Comparison of ENCODE assay signal across 8 cellular contexts in genomic region chr21:45364464-45365185, GRCh38. TPM values are rescaled to one million over a fixed set of nuclear protein-coding genes. Genes with fewer than 3 reads are reported as not detected.
DNase-seq lines count a peak whose midpoint lies in the region; ATAC-seq and TF ChIP-seq lines count a peak whose summit lies in the region.

No MANE protein-coding gene starts in this region.

- no peak overlapping the region for H3K4me3 Mint-ChIP-seq in immature natural killer cell
- no peak overlapping the region for H3K4me3 Mint-ChIP-seq in T-cell

- no peak for DNase-seq in AG09309 (ENCODE audit: low read depth)
- DNase-seq in Panc1 (ENCODE audit: low read depth, low spot score), result no peak
- no peak for DNase-seq in esophagus squamous epithelium (lab: John Stamatoyannopoulos, UW)
- no peak for DNase-seq in omental fat pad (ENCODE audit: low spot score)
- no peak for DNase-seq in immature natural killer cell
- DNase-seq in T-cell, result no peak
- no peak for DNase-seq in activated naive CD4-positive, alpha-beta T cell treated with Interleukin-2 at 50 U/mL for 16 hours

- in situ Hi-C loops in Panc1 (cut with HindIII; ENCODE audit: low pct_unique_long_range_greater_than_20kb, low sequenced_read_pairs), result no loop called here

- H3K4me3 ChIP-seq in AG09309 (ENCODE audit: control insufficient read depth, low read depth, low read length) (peak overlapping the region; percentile 10), Panc1 (ENCODE audit: low read depth in 2 of 2, low read length in 2 of 2) (no peak overlapping the region), esophagus squamous epithelium (peak overlapping the region in 2 of 4 donors; percentile 15 to 51)

- ATAC-seq in Panc1 (peak; percentile 62), omental fat pad (ENCODE audit: low FRiP score) (peak; percentile 1), T-cell (replicated peaks in 1 of 4) (no peak), GM18498 (IDR thresholded peaks at IDR 0.05; ENCODE audit: unreplicated experiment) (no peak)

- H3K27ac Mint-ChIP-seq in immature natural killer cell, result no peak overlapping the region
- H3K27ac Mint-ChIP-seq in T-cell, result no peak overlapping the region

- no TSS peak for BruUV-seq in Panc1 (replicated peaks; lab: Mats Ljungman, UMichigan)

- peak overlapping the region; percentile 93 for H3K27ac ChIP-seq in Panc1 (ENCODE audit: low read length)
- peak overlapping the region; percentile 83 to 95 (median 88) for H3K27ac ChIP-seq in esophagus squamous epithelium

- H3K4me1 ChIP-seq in Panc1 (ENCODE audit: control insufficient read depth, insufficient read depth, low read length) (peaks cover 64% of the 10 kb centered on the region), esophagus squamous epithelium (peaks cover 17 to 46% (median 29%) of the 10 kb centered on the region in 3 donors)

- intact Hi-C loops in Panc1 (cut with micrococcal nuclease; ENCODE audit: unreplicated experiment) (no loop called here), esophagus squamous epithelium (cut with DNase I) (no loop called here)

- H3K36me3 ChIP-seq in Panc1 (ENCODE audit: control insufficient read depth, insufficient read depth, low read length), result no peaks in the 10 kb centered on the region
- H3K36me3 ChIP-seq in esophagus squamous epithelium, result no peaks in the 10 kb centered on the region

- peaks cover 3 to 13% (median 6%) of the 10 kb centered on the region in 3 donors for H3K27me3 Mint-ChIP-seq in immature natural killer cell (ENCODE audit: low read depth in 3 of 3)
- peaks cover 0 to 20% of the 10 kb centered on the region in 2 donors for H3K27me3 Mint-ChIP-seq in T-cell

- TF ChIP-seq CTCF in AG09309 (IDR thresholded peaks at IDR 0.05; ENCODE audit: control insufficient read depth, insufficient read depth, low read depth, low read length, missing control alignments) (no peak), Panc1 (IDR thresholded peaks at IDR 0.05) (no peak), esophagus squamous epithelium (IDR thresholded peaks at IDR 0.05) (peak in 2 of 6 experiments; percentile 6 to 17), omental fat pad (IDR thresholded peaks at IDR 0.05) (no peak)

- CTCF ChIA-PET in Panc1 (lab: Charles Lee), result interaction anchor here (0.6 kb wide), 1 partner anchor 40 kb away, joined by 4 read pairs; no protein-coding TSS in a partner anchor
- CTCF ChIA-PET in T-cell (lab: Charles Lee), result no interaction called here

- no peaks in the 10 kb centered on the region for H3K27me3 ChIP-seq in Panc1 (ENCODE audit: control insufficient read depth, insufficient read depth, low read length)
- no peaks in the 10 kb centered on the region for H3K27me3 ChIP-seq in esophagus squamous epithelium

- H3K9me3 ChIP-seq in Panc1 (ENCODE audit: control insufficient read depth, insufficient read depth, low read depth, low read length) (no peaks in the 10 kb centered on the region), esophagus squamous epithelium (no peaks in the 10 kb centered on the region)

- POLR2A ChIA-PET in Panc1 (lab: Charles Lee), result interaction anchor here (0.8 kb wide), 1 partner anchor 35 kb away, joined by 3 read pairs; no protein-coding TSS in a partner anchor
- POLR2A ChIA-PET in T-cell (lab: Charles Lee), result no interaction called here

- H3K9me3 Mint-ChIP-seq in immature natural killer cell, result no peaks in the 10 kb centered on the region
- no peaks in the 10 kb centered on the region for H3K9me3 Mint-ChIP-seq in T-cell

- WGBS in esophagus squamous epithelium, 2 donors, result 0 to 59% methylated on average over 2 to 11 of the region's 30 CpGs

- peaks cover 0 to 7% of the 10 kb centered on the region in 2 donors for H3K4me1 Mint-ChIP-seq in immature natural killer cell
- H3K4me1 Mint-ChIP-seq in T-cell, result peaks cover 5 to 17% (median 12%) of the 10 kb centered on the region in 3 donors

- no peak for TF ChIP-seq POLR2A in esophagus squamous epithelium (IDR thresholded peaks at IDR 0.05)

- H3K36me3 Mint-ChIP-seq in immature natural killer cell (no peaks in the 10 kb centered on the region), T-cell (no peaks in the 10 kb centered on the region)

RNA-seq across cellular contexts. Expression of gene COL18A1, which starts 40.3 kb away (rescaled TPM):
- total RNA-seq in Panc1 (2021; ENCODE audit: unreplicated experiment) (676 TPM), esophagus squamous epithelium (10 to 100 TPM; 38.9 to 69.0 (median 52.5) TPM), omental fat pad (100 to 1,000 TPM in 2 of 4 donors, 10 to 100 TPM in 2; 64.7 to 110 (median 98.9) TPM), T-cell (10 to 100 TPM in 3 of 5 donors, 1 to 10 TPM in 2; 7.2 to 53.8 (median 10.5) TPM)
- polyA plus RNA-seq in Panc1 (2012; ENCODE audit: insufficient read length), result 1,186 TPM
- polyA plus RNA-seq in immature natural killer cell, result 1 to 10 TPM in 1 of 3 donors, under 1 TPM in 2; 0.30 to 1.8 (median 0.46) TPM

Comparison
In these comparisons a context has a peak if more than half of its experiments do, and no peak if none do; other contexts are left out.
1. ATAC-seq: peak in Panc1 (single experiment) and omental fat pad (single experiment); none in T-cell (0 of 4) and GM18498 (single experiment).